8 cellular contexts compared by ENCODE assay signal in genomic region chr16:53509906-53510703, GRCh38. TPM values are rescaled to one million over a fixed set of nuclear protein-coding genes. Genes with fewer than 3 reads are reported as not detected.
DNase-seq lines count a peak whose midpoint lies in the region; ATAC-seq and TF ChIP-seq lines count a peak whose summit lies in the region.

No MANE protein-coding gene starts in this region.

- ATAC-seq in RWPE2 (ENCODE audit: low read depth) (peak; percentile 80), left cardiac atrium (peak; percentile 79 to 84), psoas muscle (peak; percentile 78 to 92 (median 82)), HG02623 (IDR thresholded peaks at IDR 0.05; ENCODE audit: unreplicated experiment) (no peak)

- H3K36me3 ChIP-seq in GM06990 (ENCODE audit: control insufficient read depth, insufficient read depth, low read length): no peaks in the 10 kb centered on the region
- no peaks in the 10 kb centered on the region for H3K36me3 ChIP-seq in RWPE2 (ENCODE audit: low read depth)
- no peaks in the 10 kb centered on the region for H3K36me3 ChIP-seq in psoas muscle (ENCODE audit: insufficient read depth in 1 of 2, low read depth in 1 of 2)

- DNase-seq in A172 (ENCODE audit: low spot score): peak; percentile 60
- no peak for DNase-seq in GM06990 (ENCODE audit: extremely low read depth, insufficient read length)
- DNase-seq in HL-60 (ENCODE audit: low read depth in 1 of 2, low spot score in 1 of 2): peak; percentile 39 to 41
- DNase-seq in RWPE2 (ENCODE audit: low spot score): no peak
- DNase-seq in amygdala (lab: John Stamatoyannopoulos, UW): peak in 43 of 56 donors; percentile 6 to 68 (median 32)
- DNase-seq in left cardiac atrium: peak; percentile 76
- peak; percentile 54 to 75 for DNase-seq in psoas muscle

- H3K27me3 ChIP-seq in GM06990 (replicated peaks; ENCODE audit: control insufficient read depth, insufficient read depth, low read length): no peaks in the 10 kb centered on the region
- H3K27me3 ChIP-seq in HL-60 (ENCODE audit: insufficient read depth, poor library complexity, severe bottlenecking): no peaks in the 10 kb centered on the region
- no peaks in the 10 kb centered on the region for H3K27me3 ChIP-seq in RWPE2 (ENCODE audit: insufficient read depth, poor library complexity, severe bottlenecking)
- H3K27me3 ChIP-seq in psoas muscle (ENCODE audit: insufficient read depth in 3 of 3, low read length in 2 of 3): no peaks in the 10 kb centered on the region

- no peak overlapping the region for H3K27ac ChIP-seq in HL-60 (replicated peaks)
- no peak overlapping the region for H3K27ac ChIP-seq in RWPE2 (ENCODE audit: poor library complexity, severe bottlenecking)
- H3K27ac ChIP-seq in psoas muscle: peak overlapping the region; percentile 64

- H3K4me3 ChIP-seq in GM06990 (replicated peaks; ENCODE audit: low read depth, low read length) (no peak overlapping the region; the same call in 1 of the 2 replicates), HL-60 (replicated peaks; ENCODE audit: insufficient read depth, low read length) (no peak overlapping the region), RWPE2 (ENCODE audit: severe bottlenecking) (no peak overlapping the region), psoas muscle (peak overlapping the region; percentile 37)

- H3K9me3 ChIP-seq in RWPE2 (ENCODE audit: severe bottlenecking) (no peaks in the 10 kb centered on the region), psoas muscle (no peaks in the 10 kb centered on the region)

- peak; percentile 91 for TF ChIP-seq CTCF in GM06990 (IDR thresholded peaks at IDR 0.05; ENCODE audit: insufficient read depth, low read length, poor library complexity, severe bottlenecking)
- TF ChIP-seq CTCF in HL-60 (IDR thresholded peaks at IDR 0.05; ENCODE audit: insufficient read depth, low read length): peak; percentile 92
- peak; percentile 97 for TF ChIP-seq CTCF in RWPE2 (IDR thresholded peaks at IDR 0.05; ENCODE audit: poor library complexity, severe bottlenecking)
- TF ChIP-seq CTCF in psoas muscle (IDR thresholded peaks at IDR 0.05): peak; percentile 98

- 20 to 31% (median 22%) methylated on average over 29 of the region's 29 CpGs for WGBS in psoas muscle, 3 donors

- no peaks in the 10 kb centered on the region for H3K4me1 ChIP-seq in RWPE2 (ENCODE audit: insufficient read depth, poor library complexity, severe bottlenecking)
- no peaks in the 10 kb centered on the region for H3K4me1 ChIP-seq in psoas muscle

- intact Hi-C loops in left cardiac atrium (cut with DNase I) (no loop called here), psoas muscle (cut with DNase I) (no loop called here)

RNA-seq across cellular contexts. Expression of gene AKTIP, which starts 7.1 kb away (rescaled TPM):
- 36.6 and 40.0 TPM in 2 replicates for total RNA-seq in A172 (2014; rRNA removed; shearing (Covaris generic))
- 10 to 100 TPM; 60.4 to 76.0 TPM for total RNA-seq in left cardiac atrium
- 10 to 100 TPM; 62.5 to 78.8 (median 66.8) TPM for total RNA-seq in psoas muscle
- 10 to 100 TPM; 27.6 to 88.1 (median 44.2) TPM for polyA plus RNA-seq in psoas muscle

Comparison
In these comparisons a context has a peak if more than half of its experiments do, and no peak if none do; other contexts are left out.
1. DNase-seq: peak in A172 (single experiment), HL-60 (2 of 2), amygdala (43 of 56), left cardiac atrium (single experiment) and psoas muscle (2 of 2); none in GM06990 (single experiment) and RWPE2 (single experiment).
2. Peak in every context shown above with its lines, with median percentiles within 50 percentile points of each other: CTCF ChIP-seq.